In the genomic region with DNA sequence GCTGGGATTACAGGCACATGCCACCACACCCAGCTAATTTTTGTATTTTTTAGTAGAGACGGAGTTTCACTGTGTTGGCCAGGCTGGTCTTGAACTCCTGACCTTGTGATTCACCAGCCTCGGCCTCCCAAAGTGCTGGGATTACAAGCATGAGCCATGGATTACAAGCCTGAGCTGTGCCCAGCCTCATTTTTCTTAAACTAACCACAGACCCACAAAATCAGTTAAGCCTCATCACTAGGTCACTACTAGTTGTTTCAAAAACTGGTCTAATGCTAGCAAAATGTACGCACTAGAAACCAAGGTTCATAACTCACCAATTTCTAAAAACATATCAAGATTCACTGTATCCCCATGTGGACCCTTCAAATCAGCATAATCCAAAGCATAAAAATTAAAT, we compare ENCODE assay signal across 15 cellular contexts. TPM values are rescaled to one million over a fixed set of nuclear protein-coding genes. Genes with fewer than 3 reads are reported as not detected.
"Had no signal": no experiment of that assay in that cellular context is flagged by ENCODE, and none has a peak within 500 bp of the region (broad histone marks: within the 10 kb centered on the region; RNA-seq: fewer than 3 reads in every experiment).

No MANE protein-coding gene starts in this region.

RNA-seq across cellular contexts. Expression of gene ZNF280B, which starts 17.0 kb away (rescaled TPM):
- polyA plus RNA-seq: aorta had no signal

RNA-seq across cellular contexts. Expression of gene ZNF280A, which starts 28.5 kb away (rescaled TPM):
- total RNA-seq: activated CD4-positive, alpha-beta memory T cell treated with anti-CD3 and anti-CD28 coated beads, Interleukin-2, amount 10 ng/mL, durations not matched to agents 7 days and 5 days; activated CD4-positive, alpha-beta T cell treated with anti-CD3 and anti-CD28 coated beads for 36 hours; activated CD4-positive, alpha-beta T cell treated with anti-CD3 and anti-CD28 coated beads, Interleukin-2, amount 10 ng/mL, durations not matched to agents 7 days and 5 days; activated CD8-positive, alpha-beta memory T cell treated with anti-CD3 and anti-CD28 coated beads, Interleukin-2, amount 10 ng/mL, durations not matched to agents 7 days and 5 days; activated CD8-positive, alpha-beta T cell treated with anti-CD3 and anti-CD28 coated beads, Interleukin-2, amount 10 ng/mL, durations not matched to agents 7 days and 5 days; activated naive CD8-positive, alpha-beta T cell treated with anti-CD3 and anti-CD28 coated beads, Interleukin-2, amount 10 ng/mL, durations not matched to agents 7 days and 5 days; activated T-helper 2 cell treated with anti-CD3 and anti-CD28 coated beads, Interferon-gamma antibody, Interleukin-2, Interleukin-4, amounts not matched to agents 10 μg/mL and 5 μg/mL and 100 μg/mL, durations not matched to agents 14 hours and 24 hours and 36 hours; aorta; body of pancreas; bronchial epithelial cell; cardiac muscle cell; chondrocyte; T-cell; T-helper 1 cell treated with Interleukin-12 subunit alpha and Interleukin-12 subunit beta and Interleukin-4 antibody, amounts not matched to agents 30 ng/mL and 1 ng/mL, for 36 hours had no signal
- polyA plus RNA-seq: adipose tissue, aorta, cardiac muscle cell had no signal
